1 cellular context compared by ENCODE assay signal in the genomic region with DNA sequence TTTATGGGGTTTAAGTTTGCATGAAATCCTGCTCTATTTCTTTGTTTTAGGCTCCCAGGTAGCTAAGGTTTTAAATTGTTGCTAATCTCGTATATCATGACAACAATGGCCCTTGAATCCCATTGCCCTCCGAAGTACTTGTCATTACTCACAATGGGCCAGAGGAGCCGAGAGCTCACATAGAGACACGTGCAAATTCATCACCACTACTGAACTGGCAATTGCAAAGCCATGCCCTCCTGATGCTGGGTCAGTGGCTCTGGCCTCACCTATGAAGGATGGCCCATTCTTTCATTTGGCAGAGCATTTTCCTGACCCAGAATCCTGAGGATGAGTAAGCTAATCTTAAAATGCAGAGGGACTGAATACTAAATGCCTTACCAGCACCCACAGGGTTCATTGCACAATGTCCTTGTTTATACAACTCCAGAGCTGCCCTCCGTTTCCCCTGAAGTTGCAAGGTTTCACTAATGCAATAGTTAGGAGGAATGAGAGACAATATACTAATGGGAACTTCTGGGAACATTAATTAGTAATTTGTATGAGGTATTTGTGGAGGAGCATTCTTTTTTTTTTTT.
TF ChIP-seq lines count a peak whose summit lies in the region.

No MANE protein-coding gene starts in this region.

TF ChIP-seq in GM23338, 12 proteins besides CTCF, POLR2A, EP300 and RAD21 (continued from another document):
- TF ChIP-seq, protein P1, sequence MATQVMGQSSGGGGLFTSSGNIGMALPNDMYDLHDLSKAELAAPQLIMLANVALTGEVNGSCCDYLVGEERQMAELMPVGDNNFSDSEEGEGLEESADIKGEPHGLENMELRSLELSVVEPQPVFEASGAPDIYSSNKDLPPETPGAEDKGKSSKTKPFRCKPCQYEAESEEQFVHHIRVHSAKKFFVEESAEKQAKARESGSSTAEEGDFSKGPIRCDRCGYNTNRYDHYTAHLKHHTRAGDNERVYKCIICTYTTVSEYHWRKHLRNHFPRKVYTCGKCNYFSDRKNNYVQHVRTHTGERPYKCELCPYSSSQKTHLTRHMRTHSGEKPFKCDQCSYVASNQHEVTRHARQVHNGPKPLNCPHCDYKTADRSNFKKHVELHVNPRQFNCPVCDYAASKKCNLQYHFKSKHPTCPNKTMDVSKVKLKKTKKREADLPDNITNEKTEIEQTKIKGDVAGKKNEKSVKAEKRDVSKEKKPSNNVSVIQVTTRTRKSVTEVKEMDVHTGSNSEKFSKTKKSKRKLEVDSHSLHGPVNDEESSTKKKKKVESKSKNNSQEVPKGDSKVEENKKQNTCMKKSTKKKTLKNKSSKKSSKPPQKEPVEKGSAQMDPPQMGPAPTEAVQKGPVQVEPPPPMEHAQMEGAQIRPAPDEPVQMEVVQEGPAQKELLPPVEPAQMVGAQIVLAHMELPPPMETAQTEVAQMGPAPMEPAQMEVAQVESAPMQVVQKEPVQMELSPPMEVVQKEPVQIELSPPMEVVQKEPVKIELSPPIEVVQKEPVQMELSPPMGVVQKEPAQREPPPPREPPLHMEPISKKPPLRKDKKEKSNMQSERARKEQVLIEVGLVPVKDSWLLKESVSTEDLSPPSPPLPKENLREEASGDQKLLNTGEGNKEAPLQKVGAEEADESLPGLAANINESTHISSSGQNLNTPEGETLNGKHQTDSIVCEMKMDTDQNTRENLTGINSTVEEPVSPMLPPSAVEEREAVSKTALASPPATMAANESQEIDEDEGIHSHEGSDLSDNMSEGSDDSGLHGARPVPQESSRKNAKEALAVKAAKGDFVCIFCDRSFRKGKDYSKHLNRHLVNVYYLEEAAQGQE (IDR thresholded peaks at IDR 0.05; ENCODE audit: unreplicated experiment), result no peak
- TF ChIP-seq EZH2 (IDR thresholded peaks at IDR 0.05; ENCODE audit: low read depth, unreplicated experiment) (no peak), STAT1 (IDR thresholded peaks at IDR 0.05; ENCODE audit: unreplicated experiment) (no peak), NANOG (IDR thresholded peaks at IDR 0.05; ENCODE audit: borderline replicate concordance) (no peak), JUNB (IDR thresholded peaks at IDR 0.05; ENCODE audit: unreplicated experiment) (no peak), ZNF331 (CRISPR knock-in tag; IDR thresholded peaks at IDR 0.05; ENCODE audit: low read depth) (no peak)
- TF ChIP-seq, protein P2, sequence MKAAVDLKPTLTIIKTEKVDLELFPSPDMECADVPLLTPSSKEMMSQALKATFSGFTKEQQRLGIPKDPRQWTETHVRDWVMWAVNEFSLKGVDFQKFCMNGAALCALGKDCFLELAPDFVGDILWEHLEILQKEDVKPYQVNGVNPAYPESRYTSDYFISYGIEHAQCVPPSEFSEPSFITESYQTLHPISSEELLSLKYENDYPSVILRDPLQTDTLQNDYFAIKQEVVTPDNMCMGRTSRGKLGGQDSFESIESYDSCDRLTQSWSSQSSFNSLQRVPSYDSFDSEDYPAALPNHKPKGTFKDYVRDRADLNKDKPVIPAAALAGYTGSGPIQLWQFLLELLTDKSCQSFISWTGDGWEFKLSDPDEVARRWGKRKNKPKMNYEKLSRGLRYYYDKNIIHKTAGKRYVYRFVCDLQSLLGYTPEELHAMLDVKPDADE (IDR thresholded peaks at IDR 0.05), result no peak
TF ChIP-seq in GM23338: peak in this region for 0.
